ENCODE assay signal across 24 cellular contexts in the genomic region with DNA sequence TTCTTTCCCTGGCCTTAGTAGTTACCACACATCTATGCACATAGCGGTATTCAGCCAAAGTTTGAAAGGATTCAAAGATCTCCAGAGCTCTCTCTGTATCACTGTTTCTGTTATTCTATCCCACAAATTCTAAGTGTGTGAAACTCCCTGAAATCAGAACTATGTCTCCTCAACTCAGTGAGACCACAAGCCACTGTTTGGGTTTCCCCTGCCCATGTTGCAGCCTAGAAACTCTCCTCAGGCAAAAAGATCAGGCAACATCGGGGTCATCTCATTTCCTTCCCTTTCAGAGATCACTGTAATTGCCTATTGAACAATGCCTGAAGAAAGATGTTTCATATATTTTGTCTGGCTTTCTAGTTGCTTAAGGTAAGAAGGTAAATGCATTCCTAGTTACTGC.
"Had no signal": no experiment of that assay in that cellular context is flagged by ENCODE, and none has a peak within 500 bp of the region (broad histone marks: within the 10 kb centered on the region; RNA-seq: fewer than 3 reads in every experiment).

No MANE protein-coding gene starts in this region.

- H3K4me3 Mint-ChIP-seq: IgD-negative memory B cell; T-cell; T-helper 1 cell treated with Interleukin-12 subunit alpha and Interleukin-12 subunit beta and Interleukin-4 antibody, amounts not matched to agents 30 μg/mL and 1 μg/mL, for 36 hours had no signal

- FAIRE-seq: HTR-8/SVneo, K562, RCC 7860 had no signal

- H3K9me3 ChIP-seq: SK-N-SH had no signal

- H3K4me2 ChIP-seq: SK-N-SH had no signal

- H3K27ac ChIP-seq: HL-60 had no signal

- H3K9ac ChIP-seq: SK-N-SH had no signal

- H3K4me1 Mint-ChIP-seq: IgD-negative memory B cell, T-cell had no signal

- H3K27ac Mint-ChIP-seq: IgD-negative memory B cell; T-cell; T-helper 1 cell treated with Interleukin-12 subunit alpha and Interleukin-12 subunit beta and Interleukin-4 antibody, amounts not matched to agents 30 μg/mL and 1 μg/mL, for 36 hours had no signal

- DNase-seq: MV-4-11, NCI-H1048, NCI-H1105, NCI-H1417, NCI-H1436 treated with DMSO at 0.1 percent for 48 hours, NCI-H1694, NCI-H187 treated with DMSO at 0.1 percent for 48 hours, NCI-H2029 treated with DMSO at 0.1 percent for 48 hours, NCI-H2107, NCI-H2227 treated with DMSO at 0.1 percent for 48 hours, NCI-H524, NCI-H526 treated with DMSO at 0.1 percent for 48 hours, NCI-H748 treated with DMSO at 0.1 percent for 48 hours, RPMI8226, SHP77, SK-N-SH, SW 1271, T-cell had no signal

- H3K36me3 Mint-ChIP-seq: IgD-negative memory B cell, T-cell had no signal

- H3K4me3 ChIP-seq: K562 had no signal

- H3K9me3 Mint-ChIP-seq: IgD-negative memory B cell; T-cell; T-helper 1 cell treated with Interleukin-12 subunit alpha and Interleukin-12 subunit beta and Interleukin-4 antibody, amounts not matched to agents 30 μg/mL and 1 μg/mL, for 36 hours had no signal

- ATAC-seq: K562, T-cell had no signal
